In the genomic region with DNA sequence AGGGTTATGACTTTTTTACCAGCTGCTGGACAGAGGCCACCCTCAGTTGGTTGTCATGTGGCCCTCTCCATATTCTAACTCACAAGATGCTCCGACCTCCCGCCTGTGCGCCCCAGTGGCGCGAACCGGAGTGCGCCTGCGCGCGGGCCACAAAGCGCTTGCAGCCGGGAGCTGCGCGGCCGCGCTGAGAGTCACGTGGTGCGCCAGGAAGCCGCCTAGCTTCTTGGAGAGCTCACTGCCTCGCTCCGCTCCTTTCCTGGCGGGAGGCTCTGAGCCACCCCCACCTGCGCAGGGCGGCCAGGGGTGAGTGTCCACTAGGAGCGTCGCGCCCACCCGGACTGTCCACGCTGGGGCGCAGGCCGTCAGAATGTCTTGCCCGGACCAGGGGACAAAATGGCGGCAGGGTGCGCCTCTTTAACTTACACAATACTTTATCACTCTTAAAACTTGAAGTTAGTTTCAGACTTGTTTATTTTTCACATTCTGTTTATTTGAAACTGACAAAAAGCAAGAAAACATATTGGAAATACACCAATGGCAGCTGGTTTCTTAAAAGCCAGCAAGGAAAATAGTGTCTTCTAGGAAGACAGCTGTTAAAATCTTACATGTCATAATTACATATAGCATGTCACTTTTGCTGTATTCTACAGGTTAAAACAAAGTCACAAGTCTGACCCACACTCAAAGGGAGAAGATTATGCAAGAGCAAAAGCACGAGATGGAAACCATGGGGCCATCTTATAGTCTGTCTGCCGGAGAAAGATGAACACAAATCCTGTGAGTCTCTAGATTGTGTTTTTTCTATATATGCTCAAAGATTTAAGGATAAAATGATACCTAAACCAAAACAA, we compare ENCODE assay signal across 19 cellular contexts.
"Had no signal": no experiment of that assay in that cellular context is flagged by ENCODE, and none has a peak within 500 bp of the region (broad histone marks: within the 10 kb centered on the region; RNA-seq: fewer than 3 reads in every experiment).

No MANE protein-coding gene starts in this region.

- H3K36me3 Mint-ChIP-seq: activated naive CD8-positive, alpha-beta T cell treated with anti-CD3 and anti-CD28 coated beads, Interleukin-2, amount 10 ng/mL, durations not matched to agents 7 days and 5 days; immature natural killer cell had no signal

- H3K27me3 ChIP-seq: brain microvascular endothelial cell, heart left ventricle, sigmoid colon, uterus had no signal

- H3K9me3 ChIP-seq: sigmoid colon, uterus had no signal

- H3K27ac ChIP-seq: brain microvascular endothelial cell, heart left ventricle, sigmoid colon, uterus had no signal

- H3K4me3 ChIP-seq: uterus had no signal

- ATAC-seq: activated CD8-positive, alpha-beta T cell treated with anti-CD3 and anti-CD28 coated beads, Interleukin-2, amount 10 ng/mL, durations not matched to agents 7 days and 5 days; heart left ventricle had no signal

- H3K27me3 Mint-ChIP-seq: activated B cell treated with CpG ODN at 0.5 μM for 24 hours; activated CD4-positive, alpha-beta T cell treated with anti-CD3 and anti-CD28 coated beads, Interleukin-2, amount 10 ng/mL, durations not matched to agents 24 days and 14 days; activated naive CD8-positive, alpha-beta T cell treated with anti-CD3 and anti-CD28 coated beads, Interleukin-2, amount 10 ng/mL, durations not matched to agents 7 days and 5 days; progenitor cell of endocrine pancreas had no signal

- H3K4me3 Mint-ChIP-seq: activated B cell treated with CpG ODN at 0.5 μM for 24 hours; activated CD4-positive, alpha-beta T cell treated with anti-CD3 and anti-CD28 coated beads, Interleukin-2, amount 10 ng/mL, durations not matched to agents 24 days and 14 days; activated CD8-positive, alpha-beta T cell treated with anti-CD3 and anti-CD28 coated beads, Interleukin-2, amount 10 ng/mL, durations not matched to agents 7 days and 5 days; activated naive CD8-positive, alpha-beta T cell treated with anti-CD3 and anti-CD28 coated beads, Interleukin-2, amount 10 ng/mL, durations not matched to agents 7 days and 5 days; activated T-helper 1 cell treated with anti-CD3 and anti-CD28 coated beads, Interleukin-12 subunit alpha, Interleukin-12 subunit beta, Interleukin-2, Interleukin-4 antibody, amounts not matched to agents 30 ng/mL and 10 ng/mL and 1 ng/mL, durations not matched to agents 14 hours and 24 hours and 36 hours; immature natural killer cell; nephron progenitor cell; T-helper 2 cell treated with Interferon-gamma antibody and Interleukin-4, amounts not matched to agents 5 μg/mL and 100 μg/mL, for 36 hours had no signal

- H3K4me1 Mint-ChIP-seq: activated B cell treated with CpG ODN at 0.5 μM for 24 hours; activated CD4-positive, alpha-beta T cell treated with anti-CD3 and anti-CD28 coated beads, Interleukin-2, amount 10 ng/mL, durations not matched to agents 24 days and 14 days; activated naive CD8-positive, alpha-beta T cell treated with anti-CD3 and anti-CD28 coated beads, Interleukin-2, amount 10 ng/mL, durations not matched to agents 7 days and 5 days; immature natural killer cell; nephron progenitor cell had no signal

- H3K4me1 ChIP-seq: heart left ventricle, sigmoid colon, uterus had no signal

- DNase-seq: activated B cell treated with CpG ODN at 0.5 μM for 24 hours; activated CD4-positive, alpha-beta T cell treated with anti-CD3 and anti-CD28 coated beads, Interleukin-2, amount 10 ng/mL, durations not matched to agents 24 days and 14 days; activated CD8-positive, alpha-beta memory T cell treated with anti-CD3 and anti-CD28 coated beads, Interleukin-2, amount 50 U/mL, for 48 hours; activated CD8-positive, alpha-beta T cell treated with anti-CD3 and anti-CD28 coated beads, Interleukin-2, amount 10 ng/mL, durations not matched to agents 7 days and 5 days; activated naive CD4-positive, alpha-beta T cell; activated naive CD8-positive, alpha-beta T cell treated with anti-CD3 and anti-CD28 coated beads, Interleukin-2, amount 10 ng/mL, durations not matched to agents 7 days and 5 days; anterior cingulate cortex; brain microvascular endothelial cell; cerebellar nuclear complex; effector CD8-positive, alpha-beta T cell; immature natural killer cell; nephron progenitor cell; sigmoid colon; stimulated activated CD4-positive, alpha-beta T cell treated with anti-CD3 and anti-CD28 coated beads, Interleukin-1b, Interleukin-23, amount 100 ng/mL, for 48 hours; uterus had no signal

- H3K27ac Mint-ChIP-seq: activated B cell treated with CpG ODN at 0.5 μM for 24 hours; activated CD4-positive, alpha-beta T cell treated with anti-CD3 and anti-CD28 coated beads, Interleukin-2, amount 10 ng/mL, durations not matched to agents 24 days and 14 days; activated CD8-positive, alpha-beta T cell treated with anti-CD3 and anti-CD28 coated beads, Interleukin-2, amount 10 ng/mL, durations not matched to agents 7 days and 5 days; activated naive CD8-positive, alpha-beta T cell treated with anti-CD3 and anti-CD28 coated beads, Interleukin-2, amount 10 ng/mL, durations not matched to agents 7 days and 5 days; activated T-helper 1 cell treated with anti-CD3 and anti-CD28 coated beads, Interleukin-12 subunit alpha, Interleukin-12 subunit beta, Interleukin-2, Interleukin-4 antibody, amounts not matched to agents 30 ng/mL and 10 ng/mL and 1 ng/mL, durations not matched to agents 14 hours and 24 hours and 36 hours; immature natural killer cell; nephron progenitor cell; progenitor cell of endocrine pancreas; T-helper 2 cell treated with Interferon-gamma antibody and Interleukin-4, amounts not matched to agents 5 μg/mL and 100 μg/mL, for 36 hours had no signal

- H3K36me3 ChIP-seq: brain microvascular endothelial cell, heart left ventricle, sigmoid colon, uterus had no signal
